ENCODE assay signal across 6 cellular contexts in genomic region chr7:14938181-14938580, GRCh38. TPM values are rescaled to one million over a fixed set of nuclear protein-coding genes. Genes with fewer than 3 reads are reported as not detected.
"Had no signal": no experiment of that assay in that cellular context is flagged by ENCODE, and none has a peak within 500 bp of the region (broad histone marks: within the 10 kb centered on the region; RNA-seq: fewer than 3 reads in every experiment).

No MANE protein-coding gene starts in this region.

- H3K9me3 Mint-ChIP-seq: GM23338, H9 had no signal

- H3K27ac Mint-ChIP-seq: GM23338 had no signal

- H3K4me3 ChIP-seq: GM23338, K562 had no signal

- DNase-seq: H9, HCEC 1CT, IMR-90, KG1 had no signal

- ATAC-seq: GM23338, K562 had no signal

- H3K4me3 Mint-ChIP-seq: GM23338, H9 had no signal

- H3K4me2 ChIP-seq: GM23338 had no signal

- H2AFZ ChIP-seq: GM23338 had no signal

RNA-seq across cellular contexts. Expression of gene DGKB, which starts 35.6 kb away (rescaled TPM):
- total RNA-seq: IMR-90, K562 had no signal
- polyA plus RNA-seq: IMR-90 had no signal
